In the genomic region with DNA sequence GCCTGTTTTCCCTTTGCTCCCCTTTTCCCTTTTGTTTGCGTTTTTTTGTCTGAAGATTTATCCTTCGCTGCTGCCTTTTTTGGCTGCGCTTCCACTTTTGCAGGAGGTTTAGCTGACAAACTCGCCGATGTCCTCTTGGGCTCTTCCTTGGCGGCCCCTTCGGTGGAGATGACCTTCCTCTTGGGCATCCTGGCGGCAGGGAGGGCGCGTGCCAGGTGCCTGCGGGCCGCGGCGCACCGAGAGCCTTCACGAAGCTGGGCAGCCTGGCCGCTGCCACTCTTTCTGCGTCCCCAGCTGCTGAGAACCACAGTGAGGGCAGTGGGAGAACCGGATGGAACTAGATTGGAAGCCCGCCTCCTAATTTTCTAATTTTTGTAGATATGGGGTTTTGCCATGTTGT, we compare ENCODE assay signal across 30 cellular contexts.
"Had no signal": no experiment of that assay in that cellular context is flagged by ENCODE, and none has a peak within 500 bp of the region (broad histone marks: within the 10 kb centered on the region; RNA-seq: fewer than 3 reads in every experiment).

No MANE protein-coding gene starts in this region.

- H3K27me3 ChIP-seq: ascending aorta, breast epithelium had no signal

- H3K27ac ChIP-seq: ascending aorta, breast epithelium, cardiac muscle cell, coronary artery, esophagus muscularis mucosa, foreskin keratinocyte, gastrocnemius medialis had no signal

- H3K36me3 ChIP-seq: ascending aorta, breast epithelium, cardiac muscle cell, esophagus muscularis mucosa, gastrocnemius medialis had no signal

- H3K9me3 ChIP-seq: ascending aorta, breast epithelium, esophagus muscularis mucosa, gastrocnemius medialis had no signal

- ATAC-seq: activated CD4-positive, alpha-beta T cell treated with anti-CD3 and anti-CD28 coated beads for 36 hours; activated naive CD4-positive, alpha-beta T cell treated with anti-CD3 and anti-CD28 coated beads, Interleukin-2, amount 50 U/mL, for 72 hours; activated T-cell treated with anti-CD3 and anti-CD28 coated beads, Interleukin-2, amount 50 U/mL, for 72 hours; foreskin keratinocyte; gastrocnemius medialis had no signal

- H3K27ac Mint-ChIP-seq: activated CD4-positive, alpha-beta memory T cell treated with anti-CD3 and anti-CD28 coated beads for 36 hours; activated CD4-positive, alpha-beta T cell treated with anti-CD3 and anti-CD28 coated beads for 36 hours; activated CD4-positive, alpha-beta T cell treated with anti-CD3 and anti-CD28 coated beads, Interleukin-2, amount 10 ng/mL, durations not matched to agents 24 days and 14 days; activated naive CD4-positive, alpha-beta T cell treated with anti-CD3 and anti-CD28 coated beads, Interleukin-2, amount 10 ng/mL, durations not matched to agents 7 days and 5 days; activated naive CD4-positive, alpha-beta T cell treated with anti-CD3 and anti-CD28 coated beads, Interleukin-2, amount 50 U/mL, for 72 hours; activated naive CD8-positive, alpha-beta T cell treated with anti-CD3 and anti-CD28 coated beads, Interleukin-2, amount 10 ng/mL, durations not matched to agents 7 days and 5 days; activated T-cell treated with anti-CD3 and anti-CD28 coated beads, Interleukin-2, amount 50 U/mL, for 24 hours; activated T-cell treated with anti-CD3 and anti-CD28 coated beads, Interleukin-2, amount 50 U/mL, for 72 hours; dendritic cell treated with granulocyte-macrophage colony-stimulating factor and Interleukin-4, amounts not matched to agents 40 ng/mL and 50 ng/mL, for 4 days; endodermal cell had no signal

- H3K4me1 ChIP-seq: breast epithelium, esophagus muscularis mucosa, foreskin keratinocyte, gastrocnemius medialis had no signal

- H3K9me3 Mint-ChIP-seq: activated CD4-positive, alpha-beta memory T cell treated with anti-CD3 and anti-CD28 coated beads for 36 hours; activated CD4-positive, alpha-beta T cell treated with anti-CD3 and anti-CD28 coated beads, Interleukin-2, amount 10 ng/mL, durations not matched to agents 24 days and 14 days; activated naive CD4-positive, alpha-beta T cell treated with anti-CD3 and anti-CD28 coated beads, Interleukin-2, amount 10 ng/mL, durations not matched to agents 7 days and 5 days; activated naive CD4-positive, alpha-beta T cell treated with anti-CD3 and anti-CD28 coated beads, Interleukin-2, amount 50 U/mL, for 72 hours; activated naive CD8-positive, alpha-beta T cell treated with anti-CD3 and anti-CD28 coated beads, Interleukin-2, amount 10 ng/mL, durations not matched to agents 7 days and 5 days; activated T-cell treated with anti-CD3 and anti-CD28 coated beads, Interleukin-2, amount 50 U/mL, for 24 hours; activated T-cell treated with anti-CD3 and anti-CD28 coated beads, Interleukin-2, amount 50 U/mL, for 72 hours; dendritic cell treated with granulocyte-macrophage colony-stimulating factor and Interleukin-4, amounts not matched to agents 40 ng/mL and 50 ng/mL, for 4 days; endodermal cell had no signal

- H3K4me3 ChIP-seq: ascending aorta, breast epithelium, cardiac muscle cell, coronary artery, esophagus muscularis mucosa, gastrocnemius medialis had no signal

- H3K4me3 Mint-ChIP-seq: activated CD4-positive, alpha-beta memory T cell treated with anti-CD3 and anti-CD28 coated beads for 36 hours; activated CD4-positive, alpha-beta T cell treated with anti-CD3 and anti-CD28 coated beads for 36 hours; activated CD4-positive, alpha-beta T cell treated with anti-CD3 and anti-CD28 coated beads, Interleukin-2, amount 10 ng/mL, durations not matched to agents 24 days and 14 days; activated naive CD4-positive, alpha-beta T cell treated with anti-CD3 and anti-CD28 coated beads, Interleukin-2, amount 10 ng/mL, durations not matched to agents 7 days and 5 days; activated naive CD8-positive, alpha-beta T cell treated with anti-CD3 and anti-CD28 coated beads, Interleukin-2, amount 10 ng/mL, durations not matched to agents 7 days and 5 days; activated T-cell treated with anti-CD3 and anti-CD28 coated beads, Interleukin-2, amount 50 U/mL, for 24 hours; activated T-cell treated with anti-CD3 and anti-CD28 coated beads, Interleukin-2, amount 50 U/mL, for 72 hours; brain; dendritic cell treated with granulocyte-macrophage colony-stimulating factor and Interleukin-4, amounts not matched to agents 40 ng/mL and 50 ng/mL, for 4 days; endodermal cell had no signal

- H3K36me3 Mint-ChIP-seq: activated CD4-positive, alpha-beta memory T cell treated with anti-CD3 and anti-CD28 coated beads for 36 hours; activated naive CD4-positive, alpha-beta T cell treated with anti-CD3 and anti-CD28 coated beads, Interleukin-2, amount 10 ng/mL, durations not matched to agents 7 days and 5 days; activated naive CD4-positive, alpha-beta T cell treated with anti-CD3 and anti-CD28 coated beads, Interleukin-2, amount 50 U/mL, for 72 hours; activated naive CD8-positive, alpha-beta T cell treated with anti-CD3 and anti-CD28 coated beads, Interleukin-2, amount 10 ng/mL, durations not matched to agents 7 days and 5 days; brain had no signal

- DNase-seq: activated CD4-positive, alpha-beta memory T cell treated with anti-CD3 and anti-CD28 coated beads for 36 hours; activated CD4-positive, alpha-beta T cell treated with anti-CD3 and anti-CD28 coated beads for 36 hours; activated CD4-positive, alpha-beta T cell treated with anti-CD3 and anti-CD28 coated beads, Interleukin-2, amount 10 ng/mL, durations not matched to agents 24 days and 14 days; activated CD4-positive, CD25-positive, alpha-beta regulatory T cell; activated CD4-positive, CD25-positive, alpha-beta regulatory T cell treated with anti-CD3 and anti-CD28 coated beads, Interleukin-2, amount 50 U/mL, for 72 hours; activated CD8-positive, alpha-beta memory T cell treated with anti-CD3 and anti-CD28 coated beads, Interleukin-2, amount 50 U/mL, for 48 hours; activated gamma-delta T cell; activated naive CD4-positive, alpha-beta T cell; activated naive CD4-positive, alpha-beta T cell treated with anti-CD3 and anti-CD28 coated beads, Interleukin-2, amount 10 ng/mL, durations not matched to agents 7 days and 5 days; activated naive CD8-positive, alpha-beta T cell treated with anti-CD3 and anti-CD28 coated beads, Interleukin-2, amount 10 ng/mL, durations not matched to agents 7 days and 5 days; activated T-cell treated with anti-CD3 and anti-CD28 coated beads for 4 hours; activated T-cell treated with anti-CD3 and anti-CD28 coated beads, Interleukin-2, amount 50 U/mL, for 24 hours; activated T-cell treated with anti-CD3 and anti-CD28 coated beads, Interleukin-2, amount 50 U/mL, for 72 hours; central memory CD4-positive, alpha-beta T cell; cerebellar nuclear complex; dorsolateral prefrontal cortex; effector memory CD4-positive, alpha-beta T cell; endodermal cell; foreskin keratinocyte; gastrocnemius medialis; glutamatergic neuron; T-helper 2 cell had no signal

- H3K4me1 Mint-ChIP-seq: activated CD4-positive, alpha-beta T cell treated with anti-CD3 and anti-CD28 coated beads for 36 hours; activated CD4-positive, alpha-beta T cell treated with anti-CD3 and anti-CD28 coated beads, Interleukin-2, amount 10 ng/mL, durations not matched to agents 24 days and 14 days; activated naive CD4-positive, alpha-beta T cell treated with anti-CD3 and anti-CD28 coated beads, Interleukin-2, amount 10 ng/mL, durations not matched to agents 7 days and 5 days; activated naive CD8-positive, alpha-beta T cell treated with anti-CD3 and anti-CD28 coated beads, Interleukin-2, amount 10 ng/mL, durations not matched to agents 7 days and 5 days; endodermal cell had no signal
